In the genomic region with DNA sequence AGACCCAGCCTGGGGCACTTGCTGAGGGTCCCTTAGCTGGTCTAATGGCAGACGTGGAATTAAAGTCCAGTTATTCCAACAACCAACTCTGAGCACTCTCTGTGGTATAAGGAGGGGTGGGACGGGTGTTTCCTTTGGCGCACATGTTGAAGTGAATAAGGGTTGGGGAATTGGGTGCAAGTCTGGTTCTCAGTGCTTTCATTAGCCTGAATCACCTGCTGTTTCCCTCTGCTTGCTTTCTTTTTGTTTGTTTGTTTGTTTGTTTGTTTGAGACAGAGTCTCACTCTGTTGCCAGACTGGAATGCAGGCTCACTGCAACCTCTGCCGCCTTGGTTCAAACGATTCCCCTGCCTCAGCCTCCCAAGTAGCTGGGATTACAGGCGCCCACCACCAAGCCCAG, we compare ENCODE assay signal across 20 cellular contexts.
"Had no signal": no experiment of that assay in that cellular context is flagged by ENCODE, and none has a peak within 500 bp of the region (broad histone marks: within the 10 kb centered on the region; RNA-seq: fewer than 3 reads in every experiment).

No MANE protein-coding gene starts in this region.

- H3K27me3 Mint-ChIP-seq: activated T-cell treated with anti-CD3 and anti-CD28 coated beads, Interleukin-2, amount 50 U/mL, for 24 hours; naive B cell; stimulated activated naive CD8-positive, alpha-beta T cell treated with anti-CD3 and anti-CD28 coated beads, Interleukin-15, Interleukin-2, amounts not matched to agents 100 ng/mL and 50 ng/mL, for 24 hours had no signal

- H3K4me3 Mint-ChIP-seq: activated T-cell treated with anti-CD3 and anti-CD28 coated beads, Interleukin-2, amount 50 U/mL, for 24 hours; naive B cell; stimulated activated naive CD8-positive, alpha-beta T cell treated with anti-CD3 and anti-CD28 coated beads, Interleukin-15, Interleukin-2, amounts not matched to agents 100 ng/mL and 50 ng/mL, for 24 hours had no signal

- H3K36me3 Mint-ChIP-seq: naive B cell had no signal

- FAIRE-seq: kidney had no signal

- DNase-seq: activated CD4-positive, alpha-beta T cell treated with anti-CD3 and anti-CD28 coated beads for 1 hour; activated CD4-positive, alpha-beta T cell treated with anti-CD3 and anti-CD28 coated beads, Interleukin-2, amount 50 U/mL, for 1 hour; activated CD8-positive, alpha-beta memory T cell treated with anti-CD3 and anti-CD28 coated beads for 24 hours; activated CD8-positive, alpha-beta memory T cell treated with anti-CD3 and anti-CD28 coated beads, Interleukin-2, amount 50 U/mL, for 4 hours; activated naive CD4-positive, alpha-beta T cell treated with Interleukin-2 at 50 U/mL for 16 hours; activated T-cell treated with anti-CD3 and anti-CD28 coated beads, Interleukin-2, amount 50 U/mL, for 24 hours; cortex of kidney; heart right ventricle; kidney; lower lobe of right lung; naive B cell; retina; spleen; stimulated activated CD4-positive, alpha-beta T cell treated with anti-CD3 and anti-CD28 coated beads, Interleukin-4, amount 100 ng/mL, for 1 hour; T-helper 1 cell; T-helper 9 cell; tibial artery; uterus had no signal

- H3K9me3 Mint-ChIP-seq: activated T-cell treated with anti-CD3 and anti-CD28 coated beads, Interleukin-2, amount 50 U/mL, for 24 hours; activated T-helper 2 cell treated with anti-CD3 and anti-CD28 coated beads, Interferon-gamma antibody, Interleukin-2, Interleukin-4, amounts not matched to agents 10 μg/mL and 5 μg/mL and 100 μg/mL, durations not matched to agents 14 hours and 24 hours and 36 hours; naive B cell had no signal

- ATAC-seq: lower lobe of right lung had no signal
